In genomic region chr19:52048604-52049493, GRCh38 we compare ENCODE assay signal across 8 cellular contexts.
DNase-seq lines count a peak whose midpoint lies in the region; ATAC-seq and TF ChIP-seq lines count a peak whose summit lies in the region.

Gene ZNF432 (minus strand): TSS chr19:52048838. CDS start chr19:52046868, 1,970 bp downstream.

- CTCF ChIA-PET in AG04449 (lab: Yijun Ruan, JAX) = interaction anchor here (1.2 kb wide), 1 partner anchor 151 kb away, joined by 3 read pairs; no protein-coding TSS in a partner anchor

- POLR2A ChIA-PET in AG04449 (lab: Yijun Ruan, JAX) = no interaction called here

- TF ChIP-seq CTCF in AG04449 (IDR thresholded peaks at IDR 0.05; ENCODE audit: insufficient read depth, low read length, missing control alignments) (no peak), choroid plexus epithelial cell (conservative IDR thresholded peaks at IDR 0.05; ENCODE audit: low read depth, low read length) (no peak)

- H3K4me3 ChIP-seq in AG04449 (ENCODE audit: low read depth, low read length) = peak within 1 kb of the TSS; percentile 75
- peak within 1 kb of the TSS; percentile 81 for H3K4me3 ChIP-seq in choroid plexus epithelial cell (ENCODE audit: low read depth, low read length)

- DNase-seq in AG04449 (ENCODE audit: low read depth, low spot score) (peak; percentile 46), NCI-H345 treated with DMSO at 0.1 percent for 48 hours (lab: John Stamatoyannopoulos, UW; ENCODE audit: unreplicated experiment) (peak; percentile 76), choroid plexus epithelial cell (ENCODE audit: low read depth) (peak; percentile 97), kidney glomerular epithelial cell (lab: John Stamatoyannopoulos, UW) (peak; percentile 79)
- DNase-seq in activated CD4-positive, alpha-beta T cell treated with anti-CD3 and anti-CD28 coated beads for 4 hours = peak; percentile 81 to 83
- DNase-seq in stimulated activated CD4-positive, alpha-beta T cell treated with anti-CD3 and anti-CD28 coated beads, Interleukin-15, amount 100 ng/mL, for 48 hours (ENCODE audit: low read depth in 2 of 2) = peak; percentile 68 to 75

- ATAC-seq in GM18907 (IDR thresholded peaks at IDR 0.05; ENCODE audit: unreplicated experiment) = peak; percentile 88
- ATAC-seq in HG03139 (IDR thresholded peaks at IDR 0.05; ENCODE audit: unreplicated experiment) = peak; percentile 77

Comparison
In these comparisons a context has a peak if more than half of its experiments do, and no peak if none do; other contexts are left out.
1. Peak in every context shown above with its lines: DNase-seq, ATAC-seq and H3K4me3 ChIP-seq.
2. DNase-seq: peak in every context shown above with its lines; median percentile 97 in choroid plexus epithelial cell; 82 in activated CD4-positive, alpha-beta T cell treated with anti-CD3 and anti-CD28 coated beads for 4 hours; 79 in kidney glomerular epithelial cell; 76 in NCI-H345 treated with DMSO at 0.1 percent for 48 hours; 72 in stimulated activated CD4-positive, alpha-beta T cell treated with anti-CD3 and anti-CD28 coated beads, Interleukin-15, amount 100 ng/mL, for 48 hours; 46 in AG04449.